In the genomic region with DNA sequence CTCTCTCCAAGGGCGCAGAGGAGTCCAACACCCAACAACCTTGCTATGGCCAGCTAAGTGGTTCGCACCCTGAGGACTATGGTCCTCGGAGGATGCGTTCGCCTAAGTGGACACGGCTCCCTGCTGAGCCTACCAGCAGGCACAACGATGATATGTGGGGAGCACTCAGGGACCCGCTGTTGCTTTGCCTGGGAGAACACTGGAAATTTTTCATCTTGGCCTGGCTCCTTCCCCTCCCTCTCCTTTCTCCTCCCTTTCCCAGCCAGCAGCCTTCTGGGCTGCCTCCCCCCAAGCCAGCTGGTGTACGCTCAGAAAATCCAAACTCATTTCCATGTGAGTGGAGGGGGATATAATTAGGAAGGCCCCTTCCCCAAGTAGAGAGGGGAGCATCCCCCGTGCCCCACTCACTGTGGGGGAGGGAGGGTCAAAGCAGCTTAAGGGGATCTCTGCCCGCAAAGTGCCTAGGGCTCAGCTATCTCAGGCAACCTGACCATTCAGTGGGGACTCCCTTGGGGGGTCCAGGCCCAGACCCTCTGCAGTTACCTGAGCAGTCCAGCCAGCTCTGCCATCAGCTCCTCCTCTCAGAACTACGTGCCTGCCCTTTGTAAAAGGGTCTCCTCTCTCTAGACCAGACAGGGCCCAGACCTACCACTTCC, we compare ENCODE assay signal across 8 cellular contexts. TPM values are rescaled to one million over a fixed set of nuclear protein-coding genes. Genes with fewer than 3 reads are reported as not detected.
DNase-seq lines count a peak whose midpoint lies in the region; ATAC-seq and TF ChIP-seq lines count a peak whose summit lies in the region.

No MANE protein-coding gene starts in this region.

- H3K9me3 Mint-ChIP-seq in Caco-2 (ENCODE audit: unreplicated experiment) (no peaks in the 10 kb centered on the region), nephron progenitor cell (no peaks in the 10 kb centered on the region)

- H2AFZ ChIP-seq in KMS-11 (ENCODE audit: low read depth): peak overlapping the region; percentile 64

- peaks cover 22% of the 10 kb centered on the region for H3K36me3 Mint-ChIP-seq in Caco-2 (ENCODE audit: insufficient read depth, unreplicated experiment)
- no peaks in the 10 kb centered on the region for H3K36me3 Mint-ChIP-seq in nephron progenitor cell (ENCODE audit: low read depth)

- intact Hi-C loops in Caco-2 (cut with micrococcal nuclease; ENCODE audit: unreplicated experiment): loop anchor here (5.0 kb wide), 1 partner anchor 48 kb away; no protein-coding TSS in a partner anchor

- H3K9ac ChIP-seq in KMS-11: no peak overlapping the region

- H3K4me1 ChIP-seq in Caco-2 (peaks cover 21% of the 10 kb centered on the region), KMS-11 (ENCODE audit: low read depth, poor library complexity, severe bottlenecking) (peaks cover 3% of the 10 kb centered on the region), ectodermal cell (ENCODE audit: control insufficient read depth, insufficient read depth, low read length) (peaks cover 22% of the 10 kb centered on the region)

- H3K4me3 Mint-ChIP-seq in Caco-2 (ENCODE audit: unreplicated experiment) (peak overlapping the region; percentile 66), nephron progenitor cell (peak overlapping the region; percentile 79)

- CTCF ChIA-PET in Caco-2 (lab: Charles Lee): interaction anchor here (1.0 kb wide), 1 partner anchor 52 kb away, joined by 4 read pairs; no protein-coding TSS in a partner anchor

- TSS peak; percentile 65 for BruUV-seq in Caco-2 (replicated peaks; lab: Mats Ljungman, UMichigan)

- ATAC-seq in HG03571 (IDR thresholded peaks at IDR 0.05; ENCODE audit: unreplicated experiment): no peak

- H3K27me3 ChIP-seq in Caco-2 (replicated peaks; ENCODE audit: control insufficient read depth, insufficient read depth, low read length) (no peaks in the 10 kb centered on the region), KMS-11 (ENCODE audit: insufficient read depth, low read depth) (peaks cover 26% of the 10 kb centered on the region; the same call in 1 of the 2 replicates), ectodermal cell (ENCODE audit: control insufficient read depth, insufficient read depth, low read length, poor library complexity, severe bottlenecking) (peaks cover 15% of the 10 kb centered on the region)

- TF ChIP-seq CTCF in Caco-2 (IDR thresholded peaks at IDR 0.05; ENCODE audit: insufficient read depth in 1 of 2, low read depth in 1 of 2, low read length in 1 of 2, severe bottlenecking in 1 of 2, unreplicated experiment in 1 of 2) (no peak), KMS-11 (conservative IDR thresholded peaks at IDR 0.05; ENCODE audit: low read depth, low read length) (no peak), nephron progenitor cell (IDR thresholded peaks at IDR 0.05) (no peak)

- H3K27me3 Mint-ChIP-seq in Caco-2 (ENCODE audit: insufficient read depth, unreplicated experiment) (no peaks in the 10 kb centered on the region), nephron progenitor cell (ENCODE audit: low read depth, poor library complexity) (peaks cover 16% of the 10 kb centered on the region)

- H3K4me3 ChIP-seq in Caco-2 (ENCODE audit: low read depth, low read length) (peak overlapping the region; percentile 94), KMS-11 (IDR thresholded peaks at IDR 0.05; ENCODE audit: insufficient read depth, low read depth, low read length) (no peak overlapping the region), ectodermal cell (ENCODE audit: insufficient read depth, low read depth, low read length) (peak overlapping the region; percentile 81)

- H3K79me2 ChIP-seq in KMS-11 (ENCODE audit: insufficient read depth, low read depth): no peaks in the 10 kb centered on the region

- H3K27ac Mint-ChIP-seq in Caco-2 (ENCODE audit: unreplicated experiment) (peak overlapping the region; percentile 83), nephron progenitor cell (peak overlapping the region; percentile 61)

- POLR2A ChIA-PET in Caco-2 (lab: Charles Lee): interaction anchor here (1.2 kb wide), 1 partner anchor 26 kb away, joined by 4 read pairs; a partner anchor contains a TSS

- DNase-seq in Caco-2 (no peak), nephron progenitor cell (no peak), NK-92 (lab: John Stamatoyannopoulos, UW; ENCODE audit: unreplicated experiment) (no peak), DMS79 (lab: John Stamatoyannopoulos, UW) (no peak)
- no peak for DNase-seq in activated CD4-positive, alpha-beta T cell treated with anti-CD3 and anti-CD28 coated beads, Interleukin-2, amount 50 U/mL, for 48 hours

- 41 to 48% methylated on average over 11 to 12 of the region's 12 CpGs for WGBS in ectodermal cell, 2 experiments

- no peak overlapping the region; the same call in 1 of the 2 replicates for H3K4me2 ChIP-seq in KMS-11

- H3K27ac ChIP-seq in KMS-11 (no peak overlapping the region), ectodermal cell (ENCODE audit: insufficient read depth, low read depth, low read length, poor library complexity, severe bottlenecking) (no peak overlapping the region)

- H4K20me1 ChIP-seq in KMS-11 (ENCODE audit: insufficient read depth): no peaks in the 10 kb centered on the region

- H3K36me3 ChIP-seq in Caco-2 (ENCODE audit: control insufficient read depth, insufficient read depth, low read length): no peaks in the 10 kb centered on the region; the same call in none of the 2 replicates
- no peaks in the 10 kb centered on the region for H3K36me3 ChIP-seq in KMS-11 (ENCODE audit: insufficient read depth)
- no peaks in the 10 kb centered on the region for H3K36me3 ChIP-seq in ectodermal cell (ENCODE audit: control insufficient read depth, insufficient read depth, low read length)

- no peaks in the 10 kb centered on the region for H3K9me3 ChIP-seq in Caco-2
- H3K9me3 ChIP-seq in ectodermal cell (ENCODE audit: control insufficient read depth, low read length): no peaks in the 10 kb centered on the region

- H3K4me1 Mint-ChIP-seq in Caco-2 (ENCODE audit: low read depth, unreplicated experiment): peaks cover 41% of the 10 kb centered on the region
- H3K4me1 Mint-ChIP-seq in nephron progenitor cell: peaks cover 61% of the 10 kb centered on the region

RNA-seq across cellular contexts. Expression of a gene that starts 0.6 kb away (rescaled TPM):
- 31.4 and 38.1 TPM in 2 replicates for total RNA-seq in Caco-2 (2022)
- polyA plus RNA-seq in ectodermal cell (2013, experiment 1 of 4): 21.4 TPM
- 17.8 TPM for polyA plus RNA-seq in ectodermal cell (2013, experiment 2 of 4)
- polyA plus RNA-seq in ectodermal cell (2013, experiment 3 of 4): 14.8 TPM
- 15.0 TPM for polyA plus RNA-seq in ectodermal cell (2013, experiment 4 of 4)

RNA-seq across cellular contexts. Expression of a gene that starts 26.6 kb away (rescaled TPM):
- 31.4 and 34.4 TPM in 2 replicates for total RNA-seq in Caco-2 (2022)
- polyA plus RNA-seq in ectodermal cell (2013, experiment 1 of 4): 67.5 TPM
- polyA plus RNA-seq in ectodermal cell (2013, experiment 2 of 4): 67.3 TPM
- 57.3 TPM for polyA plus RNA-seq in ectodermal cell (2013, experiment 3 of 4)
- polyA plus RNA-seq in ectodermal cell (2013, experiment 4 of 4): 60.6 TPM
